In genomic region chr14:64806862-64807495, GRCh38 we compare ENCODE assay signal across 21 cellular contexts.
A peak's percentile ranks its signal among the peaks of the same experiment; 100 is the strongest.
DNase-seq lines count a peak whose midpoint lies in the region; ATAC-seq, FAIRE-seq and TF ChIP-seq lines count a peak whose summit lies in the region.
"Had no signal": no experiment of that assay in that cellular context is flagged by ENCODE, and none has a peak within 500 bp of the region (broad histone marks: within the 10 kb centered on the region; RNA-seq: fewer than 3 reads in every experiment).

No MANE protein-coding gene starts in this region.

- TF ChIP-seq EP300 in A549 (IDR thresholded peaks at IDR 0.05), result no peak; a peak in 1 of 5 replicates

- 23% methylated on average over 6 of the region's 6 CpGs for WGBS in A549 (ENCODE audit: missing lambda C conversion rate)

- ATAC-seq in A549, result peak in 1 of 2 experiments; percentile 6; a peak in 2 of 6 replicates
- no peak for ATAC-seq in natural killer cell treated with Interleukin-12 subunit alpha and Interleukin-12 subunit beta and Interleukin-15 and Interleukin-18, amount 100 ng/mL, for 72 hours
- ATAC-seq: stimulated activated effector memory CD8-positive, alpha-beta T cell treated with anti-CD3 and anti-CD28 coated beads, Interleukin-12 subunit alpha, Interleukin-12 subunit beta, amount 100 ng/mL, for 72 hours had no signal

- no peak for TF ChIP-seq POLR2A in A549 (IDR thresholded peaks at IDR 0.05; ENCODE audit: low read length)

- peaks cover 0 to 6% of the 10 kb centered on the region in 2 donors for H3K27me3 Mint-ChIP-seq in natural killer cell treated with Interleukin-12 subunit alpha and Interleukin-12 subunit beta and Interleukin-15 and Interleukin-18, amount 100 ng/mL, for 72 hours

- H3K4me1 ChIP-seq in A549 (peaks cover 41% of the 10 kb centered on the region), parathyroid adenoma (peaks cover 21% of the 10 kb centered on the region)

- peaks cover 3% of the 10 kb centered on the region for H3K79me2 ChIP-seq in parathyroid adenoma

- H3K4me3 ChIP-seq in A549 (no peak overlapping the region), coronary artery (no peak overlapping the region), parathyroid adenoma (ENCODE audit: low read depth, low read length) (no peak overlapping the region)
- H3K4me3 ChIP-seq: dorsolateral prefrontal cortex, transverse colon had no signal

- H3K27me3 ChIP-seq in parathyroid adenoma (ENCODE audit: control insufficient read depth, insufficient read depth, low read length), result no peaks in the 10 kb centered on the region
- H3K27me3 ChIP-seq: dorsolateral prefrontal cortex, transverse colon had no signal

- H3K9ac ChIP-seq in parathyroid adenoma, result no peak overlapping the region

- no peaks in the 10 kb centered on the region for H3K4me1 Mint-ChIP-seq in natural killer cell treated with Interleukin-12 subunit alpha and Interleukin-12 subunit beta and Interleukin-15 and Interleukin-18, amount 100 ng/mL, for 72 hours (ENCODE audit: low read depth in 2 of 2)
- H3K4me1 Mint-ChIP-seq: nephron; stimulated activated effector memory CD8-positive, alpha-beta T cell treated with anti-CD3 and anti-CD28 coated beads, Interleukin-12 subunit alpha, Interleukin-12 subunit beta, amount 100 ng/mL, for 72 hours had no signal

- DNase-seq in A549 (ENCODE audit: low read depth in 1 of 2, low spot score in 1 of 2) (no peak), M059J (ENCODE audit: low read depth) (peak; percentile 47), coronary artery (ENCODE audit: low spot score) (no peak), T1000 (lab: John Stamatoyannopoulos, UW) (no peak), amygdala (lab: John Stamatoyannopoulos, UW) (no peak), NCI-H524 (lab: John Stamatoyannopoulos, UW) (no peak)
- no peak for DNase-seq in natural killer cell treated with Interleukin-12 subunit alpha and Interleukin-12 subunit beta and Interleukin-15 and Interleukin-18, amount 100 ng/mL, for 72 hours (ENCODE audit: low spot score)
- DNase-seq: activated CD4-positive, alpha-beta memory T cell treated with anti-CD3 and anti-CD28 coated beads for 36 hours; activated T-cell treated with anti-CD3 and anti-CD28 coated beads, Interleukin-2, amount 50 U/mL, for 1 hour; CD8-positive, alpha-beta memory T cell; dorsolateral prefrontal cortex; MM.1S; NCI-H2227 treated with DMSO at 0.1 percent for 48 hours; SW 1271; transverse colon had no signal

- no peak for TF ChIP-seq CTCF in A549 (IDR thresholded peaks at IDR 0.05)
- no peak for TF ChIP-seq CTCF in coronary artery (IDR thresholded peaks at IDR 0.05)
- no peak for TF ChIP-seq CTCF in parathyroid adenoma (IDR thresholded peaks at IDR 0.05)

- H3K27ac ChIP-seq in A549 (peak overlapping the region; percentile 91 to 93), coronary artery (peak overlapping the region; percentile 86), parathyroid adenoma (peak overlapping the region; percentile 84)

- no peak overlapping the region for H3K27ac Mint-ChIP-seq in natural killer cell treated with Interleukin-12 subunit alpha and Interleukin-12 subunit beta and Interleukin-15 and Interleukin-18, amount 100 ng/mL, for 72 hours
- H3K27ac Mint-ChIP-seq: activated CD4-positive, alpha-beta memory T cell treated with anti-CD3 and anti-CD28 coated beads for 36 hours; activated naive CD8-positive, alpha-beta T cell; nephron; stimulated activated effector memory CD8-positive, alpha-beta T cell treated with anti-CD3 and anti-CD28 coated beads, Interleukin-12 subunit alpha, Interleukin-12 subunit beta, amount 100 ng/mL, for 72 hours had no signal

- peak overlapping the region; percentile 85 for H3K4me2 ChIP-seq in A549
- no peak overlapping the region for H3K4me2 ChIP-seq in parathyroid adenoma (ENCODE audit: low read length)

- no peaks in the 10 kb centered on the region for H3K9me3 ChIP-seq in A549
- no peaks in the 10 kb centered on the region for H3K9me3 ChIP-seq in parathyroid adenoma (ENCODE audit: control insufficient read depth, low read length)
- H3K9me3 ChIP-seq: transverse colon had no signal

- H3K36me3 Mint-ChIP-seq in natural killer cell treated with Interleukin-12 subunit alpha and Interleukin-12 subunit beta and Interleukin-15 and Interleukin-18, amount 100 ng/mL, for 72 hours, result no peaks in the 10 kb centered on the region
- H3K36me3 Mint-ChIP-seq: activated CD4-positive, alpha-beta memory T cell treated with anti-CD3 and anti-CD28 coated beads for 36 hours; activated naive CD8-positive, alpha-beta T cell; stimulated activated effector memory CD8-positive, alpha-beta T cell treated with anti-CD3 and anti-CD28 coated beads, Interleukin-12 subunit alpha, Interleukin-12 subunit beta, amount 100 ng/mL, for 72 hours had no signal

- TF ChIP-seq RAD21 in A549 (conservative IDR thresholded peaks at IDR 0.05 in 1 of 2, IDR thresholded peaks at IDR 0.05 in 1 of 2), result no peak

- no peaks in the 10 kb centered on the region for H3K36me3 ChIP-seq in parathyroid adenoma (ENCODE audit: control insufficient read depth, insufficient read depth, low read length)
- H3K36me3 ChIP-seq: transverse colon had no signal

- POLR2A ChIA-PET in A549 (lab: Yijun Ruan, JAX), result interaction anchor here (1.0 to 1.6 kb wide), 2 partner anchors 11 to 266 kb away, joined by 3 to 4 read pairs; partner anchors contain the start of gene HSPA2

- no peak overlapping the region for H3K4me3 Mint-ChIP-seq in natural killer cell treated with Interleukin-12 subunit alpha and Interleukin-12 subunit beta and Interleukin-15 and Interleukin-18, amount 100 ng/mL, for 72 hours
- H3K4me3 Mint-ChIP-seq: activated CD4-positive, alpha-beta memory T cell treated with anti-CD3 and anti-CD28 coated beads for 36 hours; activated naive CD8-positive, alpha-beta T cell; CD8-positive, alpha-beta memory T cell; nephron; stimulated activated effector memory CD8-positive, alpha-beta T cell treated with anti-CD3 and anti-CD28 coated beads, Interleukin-12 subunit alpha, Interleukin-12 subunit beta, amount 100 ng/mL, for 72 hours had no signal

- H2AFZ ChIP-seq in parathyroid adenoma, result peak overlapping the region; percentile 61

- H3K9me3 Mint-ChIP-seq in natural killer cell treated with Interleukin-12 subunit alpha and Interleukin-12 subunit beta and Interleukin-15 and Interleukin-18, amount 100 ng/mL, for 72 hours, result no peaks in the 10 kb centered on the region
- H3K9me3 Mint-ChIP-seq: activated CD4-positive, alpha-beta memory T cell treated with anti-CD3 and anti-CD28 coated beads for 36 hours; CD8-positive, alpha-beta memory T cell; nephron; stimulated activated effector memory CD8-positive, alpha-beta T cell treated with anti-CD3 and anti-CD28 coated beads, Interleukin-12 subunit alpha, Interleukin-12 subunit beta, amount 100 ng/mL, for 72 hours had no signal

- no peak for FAIRE-seq in A549 (lab: Jason Lieb, UNC)
- FAIRE-seq: bronchial epithelial cell, H1 had no signal

- CTCF ChIA-PET in A549 (lab: Yijun Ruan, JAX), result interaction anchor here (0.8 to 4.6 kb wide), 9 partner anchors 7 to 85 kb away, joined by 3 to 29 read pairs (median 6); no protein-coding TSS in a partner anchor

TF ChIP-seq in A549, 52 proteins besides CTCF, POLR2A, EP300 and RAD21:
- TF ChIP-seq HOXA7 (CRISPR knock-in tag; IDR thresholded peaks at IDR 0.05) (no peak), MAFK (IDR thresholded peaks at IDR 0.05; ENCODE audit: partially characterized antibody) (peak; percentile 86)
TF ChIP-seq in A549: peak in this region for 1.
